30 cellular contexts compared by ENCODE assay signal in the genomic region with DNA sequence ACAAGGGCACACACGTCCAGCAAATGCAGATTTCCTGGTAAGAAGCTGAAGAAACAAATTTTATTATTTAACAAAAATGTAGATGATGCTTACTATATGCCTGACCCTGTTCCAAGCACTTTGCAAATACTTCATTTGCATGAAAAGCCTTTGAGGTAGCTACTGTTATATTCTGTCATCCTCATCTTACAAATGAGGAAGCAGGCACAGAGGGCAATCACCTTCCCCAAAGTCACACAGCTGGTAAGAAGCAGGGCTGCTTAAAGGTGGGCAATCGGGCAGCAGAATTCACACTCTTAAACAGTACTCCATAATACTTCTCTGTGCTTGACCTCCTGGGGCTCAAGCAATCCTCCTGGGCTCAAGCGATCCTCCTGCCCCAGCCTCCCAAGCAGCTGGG. TPM values are rescaled to one million over a fixed set of nuclear protein-coding genes. Genes with fewer than 3 reads are reported as not detected.
"Had no signal": no experiment of that assay in that cellular context is flagged by ENCODE, and none has a peak within 500 bp of the region (broad histone marks: within the 10 kb centered on the region; RNA-seq: fewer than 3 reads in every experiment).

No MANE protein-coding gene starts in this region.

- H3K27me3 Mint-ChIP-seq: progenitor cell of endocrine pancreas had no signal

- ATAC-seq: esophagus mucosa; gastrocnemius medialis; left lung; lower lobe of right lung; mucosa of descending colon; stimulated activated memory B cell treated with anti-CD40 and anti-IgM and Interleukin-4, amounts not matched to agents 10 μg/mL and 1 μg/mL and 100 μg/mL, for 72 hours; stimulated activated naive CD8-positive, alpha-beta T cell treated with anti-CD3 and anti-CD28 coated beads, Interleukin-15, Interleukin-2, amounts not matched to agents 100 U/mL and 50 U/mL, for 24 hours; upper lobe of right lung had no signal

- H3K27me3 ChIP-seq: colonic mucosa, gastrocnemius medialis, heart left ventricle, hepatocyte, left lung, neural progenitor cell, right lobe of liver, testis, upper lobe of right lung, uterus had no signal

- H3K36me3 ChIP-seq: colonic mucosa, gastrocnemius medialis, heart left ventricle, left lung, lower lobe of right lung, neural progenitor cell, right lobe of liver, transverse colon, upper lobe of right lung, uterus had no signal

- H3K4me3 ChIP-seq: colonic mucosa, gastrocnemius medialis, heart left ventricle, hepatocyte, left lung, lower lobe of right lung, mucosa of descending colon, neural progenitor cell, right lobe of liver, testis, transverse colon, upper lobe of right lung, uterus had no signal

- H3K4me3 Mint-ChIP-seq: dendritic cell treated with granulocyte-macrophage colony-stimulating factor and Interleukin-4, amounts not matched to agents 40 ng/mL and 50 ng/mL, for 4 days; endodermal cell; mesothelial cell of epicardium; naive B cell; natural killer cell treated with Interleukin-12 subunit alpha and Interleukin-12 subunit beta and Interleukin-15 and Interleukin-18, amount 100 ng/mL, for 72 hours; neural progenitor cell; stimulated activated memory B cell treated with anti-CD40 and anti-IgM and Interleukin-4, amounts not matched to agents 10 μg/mL and 1 μg/mL and 100 μg/mL, for 72 hours had no signal

- H3K9me3 ChIP-seq: colonic mucosa, gastrocnemius medialis, left lung, lower lobe of right lung, mucosa of descending colon, right lobe of liver, testis, transverse colon, upper lobe of right lung, uterus had no signal

- H3K79me2 ChIP-seq: hepatocyte, parathyroid adenoma had no signal

- H2AFZ ChIP-seq: hepatocyte, neural progenitor cell, parathyroid adenoma had no signal

- H3K4me2 ChIP-seq: hepatocyte, neural progenitor cell had no signal

- H3K4me1 ChIP-seq: colonic mucosa, neural progenitor cell, parathyroid adenoma, right lobe of liver, upper lobe of right lung had no signal

- H3K9ac ChIP-seq: neural progenitor cell, parathyroid adenoma had no signal

- H3K27ac Mint-ChIP-seq: dendritic cell treated with granulocyte-macrophage colony-stimulating factor and Interleukin-4, amounts not matched to agents 40 ng/mL and 50 ng/mL, for 4 days; endodermal cell; natural killer cell treated with Interleukin-12 subunit alpha and Interleukin-12 subunit beta and Interleukin-15 and Interleukin-18, amount 100 ng/mL, for 72 hours; progenitor cell of endocrine pancreas; stimulated activated memory B cell treated with anti-CD40 and anti-IgM and Interleukin-4, amounts not matched to agents 10 μg/mL and 1 μg/mL and 100 μg/mL, for 72 hours had no signal

- DNase-seq: colonic mucosa; effector CD8-positive, alpha-beta T cell; endodermal cell; foreskin fibroblast; gastrocnemius medialis; kidney; left lung; lower lobe of right lung; mucosa of descending colon; naive B cell; right lobe of liver; small intestine; stimulated activated CD4-positive, alpha-beta T cell treated with anti-CD3 and anti-CD28 coated beads, Interleukin-4, amount 100 ng/mL, for 4 hours; stimulated activated naive CD8-positive, alpha-beta T cell treated with anti-CD3 and anti-CD28 coated beads, Interleukin-15, Interleukin-2, amounts not matched to agents 100 U/mL and 50 U/mL, for 24 hours; substantia nigra; testis; transverse colon; uterus had no signal

- H3K27ac ChIP-seq: colonic mucosa, epithelial cell of prostate, gastrocnemius medialis, hepatocyte, left lung, lower lobe of right lung, neural progenitor cell, parathyroid adenoma, right lobe of liver, transverse colon, upper lobe of right lung had no signal

- H3K36me3 Mint-ChIP-seq: stimulated activated memory B cell treated with anti-CD40 and anti-IgM and Interleukin-4, amounts not matched to agents 10 μg/mL and 1 μg/mL and 100 μg/mL, for 72 hours had no signal

- H3K4me1 Mint-ChIP-seq: endodermal cell; neural progenitor cell; stimulated activated memory B cell treated with anti-CD40 and anti-IgM and Interleukin-4, amounts not matched to agents 10 μg/mL and 1 μg/mL and 100 μg/mL, for 72 hours had no signal

RNA-seq across cellular contexts. Expression of a gene that starts 18.3 kb away (rescaled TPM):
- total RNA-seq: esophagus mucosa; gastrocnemius medialis; natural killer cell treated with Interleukin-12 subunit alpha and Interleukin-12 subunit beta and Interleukin-15 and Interleukin-18, amount 100 ng/mL, for 72 hours; right lobe of liver; transverse colon; upper lobe of right lung had no signal

RNA-seq across cellular contexts. Expression of a gene that starts 24.4 kb away (rescaled TPM):
- total RNA-seq: natural killer cell treated with Interleukin-12 subunit alpha and Interleukin-12 subunit beta and Interleukin-15 and Interleukin-18, amount 100 ng/mL, for 72 hours had no signal

RNA-seq across cellular contexts. Expression of a gene that starts 33.6 kb away (rescaled TPM):
- total RNA-seq: natural killer cell treated with Interleukin-12 subunit alpha and Interleukin-12 subunit beta and Interleukin-15 and Interleukin-18, amount 100 ng/mL, for 72 hours had no signal

RNA-seq across cellular contexts. Expression of a gene that starts 48.7 kb away (rescaled TPM):
- total RNA-seq: natural killer cell treated with Interleukin-12 subunit alpha and Interleukin-12 subunit beta and Interleukin-15 and Interleukin-18, amount 100 ng/mL, for 72 hours had no signal
